ENCODE assay signal across 1 cellular context in genomic region chr10:110394898-110395297, GRCh38.
TF ChIP-seq lines count a peak whose summit lies in the region.

No MANE protein-coding gene starts in this region.

TF ChIP-seq in IMR-90, 13 proteins besides CTCF, POLR2A, EP300 and RAD21:
- no peak for TF ChIP-seq SMC3 (IDR thresholded peaks at IDR 0.05; ENCODE audit: low read depth, low read length)
- TF ChIP-seq FOS (IDR thresholded peaks at IDR 0.05; ENCODE audit: low read depth, low read length) = no peak
- no peak for TF ChIP-seq CHD1 (IDR thresholded peaks at IDR 0.05; ENCODE audit: low read depth, low read length)
- TF ChIP-seq NFE2L2 (IDR thresholded peaks at IDR 0.05; ENCODE audit: low read depth, low read length) = no peak
- no peak for TF ChIP-seq MAZ (IDR thresholded peaks at IDR 0.05; ENCODE audit: borderline replicate concordance, low read depth, low read length)
- no peak for TF ChIP-seq RCOR1 (IDR thresholded peaks at IDR 0.05; ENCODE audit: insufficient replicate concordance, low read length)
- no peak for TF ChIP-seq MXI1 (IDR thresholded peaks at IDR 0.05; ENCODE audit: borderline replicate concordance, low read depth, low read length)
